16 cellular contexts compared by ENCODE assay signal in the genomic region with DNA sequence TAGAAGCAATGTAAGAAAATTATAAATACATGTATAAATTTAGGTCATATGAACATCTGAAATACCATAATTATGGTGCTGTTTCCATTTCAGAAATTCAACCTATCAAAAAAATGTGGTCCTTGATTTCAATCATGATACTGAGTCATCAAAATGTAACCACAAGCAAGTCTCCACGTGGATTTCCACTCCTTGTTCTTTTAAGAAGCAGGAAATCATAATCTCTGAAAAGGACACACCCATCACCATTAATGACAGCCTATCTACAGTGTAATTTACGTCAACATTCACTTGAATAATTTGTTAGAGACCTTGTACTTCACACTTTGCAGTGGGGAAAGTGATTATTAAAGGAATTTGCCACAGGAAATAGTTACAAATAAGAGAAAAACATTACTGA. TPM values are rescaled to one million over a fixed set of nuclear protein-coding genes. Genes with fewer than 3 reads are reported as not detected.
A peak's percentile ranks its signal among the peaks of the same experiment; 100 is the strongest.
DNase-seq lines count a peak whose midpoint lies in the region; ATAC-seq, FAIRE-seq and TF ChIP-seq lines count a peak whose summit lies in the region.
"Had no signal": no experiment of that assay in that cellular context is flagged by ENCODE, and none has a peak within 500 bp of the region (broad histone marks: within the 10 kb centered on the region; RNA-seq: fewer than 3 reads in every experiment).

No MANE protein-coding gene starts in this region.

- TF ChIP-seq POLR2A in HepG2 (IDR thresholded peaks at IDR 0.05; ENCODE audit: insufficient read depth in 1 of 2, low read depth in 2 of 2, low read length in 2 of 2) = no peak
- no peak for TF ChIP-seq POLR2A in right lobe of liver (IDR thresholded peaks at IDR 0.05)
- TF ChIP-seq POLR2A in gastrocnemius medialis (IDR thresholded peaks at IDR 0.05) = no peak

- H3K4me3 ChIP-seq in HepG2 (replicated peaks in 1 of 3; ENCODE audit: insufficient read depth in 1 of 3, low read depth in 2 of 3, low read length in 3 of 3) (no peak overlapping the region), right lobe of liver (no peak overlapping the region), fibroblast of mammary gland (ENCODE audit: control insufficient read depth, low read depth, low read length) (no peak overlapping the region), gastrocnemius medialis (no peak overlapping the region)
- H3K4me3 ChIP-seq: esophagus squamous epithelium, MG63, psoas muscle had no signal

- no peak for TF ChIP-seq EP300 in HepG2 (IDR thresholded peaks at IDR 0.05; ENCODE audit: low read depth in 2 of 2, low read length in 2 of 2)
- no peak for TF ChIP-seq EP300 in HepG2 (CRISPR knock-in tag; IDR thresholded peaks at IDR 0.05; ENCODE audit: borderline replicate concordance)

- POLR2A ChIA-PET in HepG2 (lab: Yijun Ruan, JAX) = no interaction called here

- H3K9me3 ChIP-seq in HepG2 (ENCODE audit: low read length) (no peaks in the 10 kb centered on the region), right lobe of liver (no peaks in the 10 kb centered on the region), gastrocnemius medialis (no peaks in the 10 kb centered on the region)
- H3K9me3 ChIP-seq: esophagus squamous epithelium, MG63, psoas muscle had no signal

- in situ Hi-C loops in HepG2 (cut with HindIII; ENCODE audit: extremely low pct_ligation_motif_present, low pct_unique_long_range_greater_than_20kb) = no loop called here
- in situ Hi-C loops in gastrocnemius medialis (cut with MboI; ENCODE audit: low sequenced_read_pairs in 4 of 4) = no loop called here

- no peak overlapping the region for H3K4me2 ChIP-seq in HepG2 (ENCODE audit: low read depth, low read length)

- BruUV-seq in HepG2 (replicated peaks; lab: Mats Ljungman, UMichigan) = no TSS peak

- H3K27me3 ChIP-seq in HepG2 (ENCODE audit: control insufficient read depth in 1 of 2, insufficient read depth in 2 of 2, low read length in 2 of 2) (peaks cover 0 to 1% of the 10 kb centered on the region in 2 experiments; a peak in 1 of 5 replicates), right lobe of liver (no peaks in the 10 kb centered on the region), gastrocnemius medialis (no peaks in the 10 kb centered on the region)
- H3K27me3 ChIP-seq: esophagus squamous epithelium, MG63 had no signal

- WGBS in HepG2 (ENCODE audit: low lambda C conversion rate) = 20% methylated on average over 2 of the region's 2 CpGs
- WGBS in right lobe of liver (ENCODE audit: insufficient coverage, low coverage, low lambda C conversion rate, missing lambda C conversion rate) = 34% methylated on average over 2 of the region's 2 CpGs

- H2AFZ ChIP-seq in HepG2 (ENCODE audit: low read length) = no peak overlapping the region

- H4K20me1 ChIP-seq in HepG2 (ENCODE audit: insufficient read depth, low read length) = no peaks in the 10 kb centered on the region

- no peak for FAIRE-seq in HepG2 (lab: Jason Lieb, UNC)

- ATAC-seq in HepG2 (no peak), right lobe of liver (no peak), gastrocnemius medialis (no peak)
- ATAC-seq: activated CD8-positive, alpha-beta T cell treated with anti-CD3 and anti-CD28 coated beads, Interleukin-2, amount 10 ng/mL, durations not matched to agents 7 days and 5 days; psoas muscle had no signal

- H3K9ac ChIP-seq in HepG2 (ENCODE audit: insufficient read depth, low read depth, low read length) = no peak overlapping the region

- H3K27ac ChIP-seq in HepG2 (ENCODE audit: extremely low read length, insufficient read depth, low read length) (no peak overlapping the region), right lobe of liver (no peak overlapping the region), gastrocnemius medialis (no peak overlapping the region)
- H3K27ac ChIP-seq: esophagus squamous epithelium, psoas muscle had no signal

- TF ChIP-seq RAD21 in HepG2 (CRISPR knock-in tag; IDR thresholded peaks at IDR 0.05) = no peak

- intact Hi-C loops in HepG2 (cut with micrococcal nuclease; ENCODE audit: unreplicated experiment) = no loop called here
- intact Hi-C loops in right lobe of liver (cut with DNase I) = no loop called here
- intact Hi-C loops in gastrocnemius medialis (cut with DNase I; ENCODE audit: low total_unique reads) = no loop called here

- H3K4me1 ChIP-seq in HepG2 (ENCODE audit: insufficient read depth, low read length) (peaks cover 32% of the 10 kb centered on the region), right lobe of liver (no peaks in the 10 kb centered on the region), gastrocnemius medialis (no peaks in the 10 kb centered on the region)
- H3K4me1 ChIP-seq: esophagus squamous epithelium, psoas muscle had no signal

- CTCF ChIA-PET in HepG2 (lab: Yijun Ruan, JAX; ENCODE audit: low intra/inter-chr PET ratio, low total read pairs) = no interaction called here

- DNase-seq in HepG2 (ENCODE audit: low spot score) (no peak), right lobe of liver (no peak), SW 1271 (lab: John Stamatoyannopoulos, UW) (peak; percentile 2 to 26), fibroblast of mammary gland (ENCODE audit: low read depth) (peak; percentile 68), NCI-H2227 (lab: John Stamatoyannopoulos, UW; ENCODE audit: unreplicated experiment) (no peak), gastrocnemius medialis (no peak), NCI-H526 (lab: John Stamatoyannopoulos, UW) (no peak)
- no peak for DNase-seq in activated CD4-positive, alpha-beta T cell treated with anti-CD3 and anti-CD28 coated beads, Interleukin-2, amount 50 U/mL, for 4 hours
- DNase-seq: activated CD8-positive, alpha-beta T cell treated with anti-CD3 and anti-CD28 coated beads, Interleukin-2, amount 10 ng/mL, durations not matched to agents 7 days and 5 days; activated naive CD4-positive, alpha-beta T cell treated with anti-CD3 and anti-CD28 coated beads, Interleukin-2, amount 10 ng/mL, durations not matched to agents 7 days and 5 days; DMS 273 treated with DMSO at 0.1 percent for 48 hours; esophagus squamous epithelium; immature natural killer cell; MG63; psoas muscle; stimulated activated CD4-positive, alpha-beta T cell treated with anti-CD3 and anti-CD28 coated beads, Interleukin-2, amount 100 ng/mL, for 48 hours had no signal

- TF ChIP-seq CTCF in HepG2 (CRISPR knock-in tag; IDR thresholded peaks at IDR 0.05) = no peak
- no peak for TF ChIP-seq CTCF in right lobe of liver (IDR thresholded peaks at IDR 0.05)
- TF ChIP-seq CTCF in fibroblast of mammary gland (conservative IDR thresholded peaks at IDR 0.05; ENCODE audit: control insufficient read depth, insufficient read depth, low read depth, low read length) = no peak
- TF ChIP-seq CTCF in gastrocnemius medialis (IDR thresholded peaks at IDR 0.05 in 4 of 5, conservative IDR thresholded peaks at IDR 0.05 in 1 of 5) = no peak

- H3K36me3 ChIP-seq in HepG2 (replicated peaks in 1 of 2; ENCODE audit: control insufficient read depth in 1 of 2, insufficient read depth in 2 of 2, low read length in 2 of 2) (no peaks in the 10 kb centered on the region), right lobe of liver (no peaks in the 10 kb centered on the region), gastrocnemius medialis (no peaks in the 10 kb centered on the region)
- H3K36me3 ChIP-seq: esophagus squamous epithelium, MG63 had no signal

- no peaks in the 10 kb centered on the region for H3K79me2 ChIP-seq in HepG2 (ENCODE audit: insufficient read depth, low read length)

TF ChIP-seq in HepG2, 621 proteins besides CTCF, POLR2A, EP300 and RAD21 (continues in another document):
- TF ChIP-seq BORCS8-MEF2B (CRISPR knock-in tag; IDR thresholded peaks at IDR 0.05) (no peak), TARDBP (CRISPR knock-in tag; IDR thresholded peaks at IDR 0.05) (no peak), PHF8 (CRISPR knock-in tag; IDR thresholded peaks at IDR 0.05) (no peak), HOXA3 (CRISPR knock-in tag; IDR thresholded peaks at IDR 0.05) (no peak)

RNA-seq across cellular contexts. Expression of a gene that starts 17.7 kb away (rescaled TPM):
- total RNA-seq in HepG2 (2016; rRNA removed; fragmentation: Illumina TruSeq; extraction: Trizol) (11.9 and 15.7 TPM in 2 replicates), right lobe of liver (1 to 10 TPM in 2 of 6 experiments, under 1 TPM in 3, not detected in 1; 0.02 to 1.8 (median 0.35) TPM), gastrocnemius medialis (under 1 TPM in 2 of 4 donors, not detected in 2; 0.10 to 0.11 TPM)
- 1.5 and 2.6 TPM in 2 replicates for total RNA-seq in HepG2 (2016; cell fraction: cytosol; rRNA removed; fragmentation: Illumina TruSeq; extraction: Trizol; ENCODE audit: low read depth)
- total RNA-seq in HepG2 (2016; cell fraction: insoluble cytoplasmic fraction; rRNA removed; fragmentation: Illumina TruSeq; extraction: Trizol) = 13.1 and 14.5 TPM in 2 replicates
- total RNA-seq in HepG2 (2016; cell fraction: membrane; rRNA removed; fragmentation: Illumina TruSeq; extraction: Trizol) = 4.0 and 5.0 TPM in 2 replicates
- total RNA-seq in HepG2 (2016; cell fraction: nucleus; rRNA removed; fragmentation: Illumina TruSeq; extraction: Trizol) = 21.1 and 22.8 TPM in 2 replicates
- polyA plus RNA-seq in HepG2 (2011; rRNA removed) = 15.9 and 17.5 TPM in 2 replicates
- polyA plus RNA-seq in HepG2 (2011; cell fraction: cytosol; rRNA removed) = 5.6 and 9.4 TPM in 2 replicates
- polyA plus RNA-seq in HepG2 (2011; cell fraction: nucleus; rRNA removed) = 9.2 and 14.7 TPM in 2 replicates
- 20.4 and 31.0 TPM in 2 replicates for polyA plus RNA-seq in HepG2 (2012)
- 0.35 and 0.42 TPM in 2 replicates for polyA plus RNA-seq in HepG2 (2016; cell fraction: cytosol; fragmentation: Illumina TruSeq; extraction: Trizol; ENCODE audit: low read depth)
- 5.6 and 6.9 TPM in 2 replicates for polyA plus RNA-seq in HepG2 (2016; cell fraction: insoluble cytoplasmic fraction; fragmentation: Illumina TruSeq; extraction: Trizol; ENCODE audit: low read depth)
- polyA plus RNA-seq in HepG2 (2016; cell fraction: membrane; fragmentation: Illumina TruSeq; extraction: Trizol; ENCODE audit: low read depth) = 0.86 and 0.94 TPM in 2 replicates
- polyA plus RNA-seq in HepG2 (2016; cell fraction: nucleus; fragmentation: Illumina TruSeq; extraction: Trizol; ENCODE audit: insufficient read depth, low read depth) = 16.0 and 16.6 TPM in 2 replicates
- polyA minus RNA-seq in HepG2 (2011; rRNA and poly(A)+ RNA removed; ENCODE audit: low replicate concordance) = 95.4 and 149 TPM in 2 replicates
- 28.0 and 41.2 TPM in 2 replicates for polyA minus RNA-seq in HepG2 (2011; cell fraction: cytosol; rRNA and poly(A)+ RNA removed)
- 82.7 and 97.5 TPM in 2 replicates for polyA minus RNA-seq in HepG2 (2011; cell fraction: nucleus; rRNA and poly(A)+ RNA removed)
- polyA plus RNA-seq: immature natural killer cell had no signal

Comparison
In these comparisons a context has a peak if more than half of its experiments do, and no peak if none do; other contexts are left out.
1. DNase-seq: peak in SW 1271 (2 of 2) and fibroblast of mammary gland (single experiment); none in HepG2 (single experiment), right lobe of liver (0 of 3), NCI-H2227 (single experiment), gastrocnemius medialis (0 of 2), activated CD4-positive, alpha-beta T cell treated with anti-CD3 and anti-CD28 coated beads, Interleukin-2, amount 50 U/mL, for 4 hours (0 of 2) and NCI-H526 (0 of 2).